ENCODE assay signal across 26 cellular contexts in the genomic region with DNA sequence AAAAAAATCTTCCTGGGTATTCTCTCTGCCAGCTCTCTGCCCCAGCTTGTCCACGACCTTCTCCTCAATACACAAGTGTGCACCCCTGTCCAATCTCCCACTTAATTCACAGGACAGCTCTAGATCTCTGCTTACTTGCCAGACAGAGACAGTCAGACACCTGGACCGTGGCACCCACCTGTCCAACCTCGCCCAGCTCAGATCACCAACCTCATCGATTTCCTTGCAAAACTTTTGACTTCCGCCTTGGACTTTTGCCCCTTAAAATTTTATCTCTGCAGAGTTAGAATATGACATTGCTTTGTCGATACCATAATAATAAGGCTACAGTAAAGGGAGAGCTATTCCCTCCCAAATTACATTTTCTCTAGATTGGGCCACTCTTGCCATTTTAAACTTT. TPM values are rescaled to one million over a fixed set of nuclear protein-coding genes. Genes with fewer than 3 reads are reported as not detected.
"Had no signal": no experiment of that assay in that cellular context is flagged by ENCODE, and none has a peak within 500 bp of the region (broad histone marks: within the 10 kb centered on the region; RNA-seq: fewer than 3 reads in every experiment).

No MANE protein-coding gene starts in this region.

- H3K9me3 Mint-ChIP-seq: IgD-negative memory B cell had no signal

- H3K27me3 Mint-ChIP-seq: IgD-negative memory B cell had no signal

- H3K9me3 ChIP-seq: SK-N-SH had no signal

- FAIRE-seq: HTR-8/SVneo, K562 had no signal

- H3K36me3 Mint-ChIP-seq: IgD-negative memory B cell had no signal

- H3K4me3 ChIP-seq: K562 had no signal

- ATAC-seq: K562, Panc1, PC-3 had no signal

- H3K27ac ChIP-seq: HL-60, KMS-11 had no signal

- H3K4me3 Mint-ChIP-seq: IgD-negative memory B cell had no signal

- DNase-seq: Kasumi-1, MM.1S, NCI-H1092 treated with DMSO at 0.1 percent for 48 hours, NCI-H1436, NCI-H187, NCI-H2029, NCI-H2081 treated with DMSO at 0.1 percent for 48 hours, NCI-H2171, NCI-H226, NCI-H446, NCI-H510A, NCI-H524 treated with DMSO at 0.1 percent for 48 hours, NCI-H69, NCI-H774, PC-3, SHP77, SK-N-SH, SW 1271 had no signal

RNA-seq across cellular contexts. Expression of gene MIOX, which starts 10.4 kb away (rescaled TPM):
- total RNA-seq: K562, M059J, PC-3, SK-MEL-5 had no signal
- polyA plus RNA-seq: IgD-negative memory B cell had no signal
